ENCODE assay signal across 13 cellular contexts in the genomic region with DNA sequence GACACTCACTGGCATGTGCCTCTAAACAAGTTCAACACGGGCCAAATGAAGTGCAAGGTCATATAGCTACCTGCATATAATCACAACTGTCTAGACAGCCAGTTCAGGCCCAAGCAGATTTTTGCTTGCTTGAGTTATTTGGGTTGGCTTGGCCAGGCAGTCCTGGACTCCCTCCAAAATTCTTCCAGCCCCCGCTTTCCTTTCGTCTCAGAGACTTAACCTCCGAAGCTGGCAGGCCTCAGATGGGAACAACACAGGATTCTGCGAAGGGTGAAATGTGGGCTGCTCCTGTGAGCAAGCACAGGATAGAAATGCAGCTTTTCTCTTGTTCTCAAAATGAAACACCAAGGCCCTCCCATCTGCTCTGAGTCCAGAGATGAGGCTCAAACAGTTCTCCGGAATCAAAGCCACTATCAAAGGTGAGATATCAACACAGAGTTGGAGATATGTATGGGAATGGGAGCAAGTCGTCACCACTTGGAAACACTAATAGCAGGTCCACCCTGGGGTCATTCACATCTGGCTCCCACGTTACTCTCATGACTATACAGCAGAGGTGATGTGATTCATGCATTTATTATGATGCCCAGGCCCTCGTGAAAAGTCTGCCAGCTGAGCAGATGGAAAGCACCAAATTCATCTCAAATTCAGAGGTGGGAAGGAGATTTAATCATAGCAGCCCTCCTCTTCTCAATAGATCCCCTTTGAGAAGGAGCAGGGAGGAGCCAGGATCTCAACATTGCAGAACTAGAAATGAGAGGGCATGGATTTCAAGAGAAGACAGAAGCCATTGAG.
A peak's percentile ranks its signal among the peaks of the same experiment; 100 is the strongest.
DNase-seq lines count a peak whose midpoint lies in the region; ATAC-seq and TF ChIP-seq lines count a peak whose summit lies in the region.
"Had no signal": no experiment of that assay in that cellular context is flagged by ENCODE, and none has a peak within 500 bp of the region (broad histone marks: within the 10 kb centered on the region; RNA-seq: fewer than 3 reads in every experiment).

No MANE protein-coding gene starts in this region.

- no peaks in the 10 kb centered on the region for H3K4me1 ChIP-seq in hepatocyte (ENCODE audit: insufficient read depth)
- H3K4me1 ChIP-seq: BLaER1 treated with 17β-estradiol and CSF1 and Interleukin-3, amounts not matched to agents 10 nM and 100 nM; SJSA1 had no signal

- H3K79me2 ChIP-seq in hepatocyte, result no peaks in the 10 kb centered on the region

- no peak overlapping the region for H2AFZ ChIP-seq in hepatocyte

- H3K9me2 ChIP-seq in hepatocyte (replicated peaks; ENCODE audit: insufficient read depth), result no peaks in the 10 kb centered on the region

- H3K4me3 ChIP-seq in cardiac fibroblast (replicated peaks in 1 of 2; ENCODE audit: low read depth in 2 of 2, low read length in 2 of 2) (no peak overlapping the region), hepatocyte (no peak overlapping the region)
- H3K4me3 ChIP-seq: BLaER1 treated with 17β-estradiol and CSF1 and Interleukin-3, amounts not matched to agents 10 nM and 100 nM; sigmoid colon; SJSA1 had no signal

- no peak overlapping the region for H3K27ac ChIP-seq in hepatocyte
- H3K27ac ChIP-seq: BLaER1 treated with 17β-estradiol and CSF1 and Interleukin-3, amounts not matched to agents 10 nM and 100 nM; SJSA1 had no signal

- ATAC-seq in GM18873 (IDR thresholded peaks at IDR 0.05; ENCODE audit: low FRiP score, unreplicated experiment) (no peak), HG02610 (IDR thresholded peaks at IDR 0.05; ENCODE audit: unreplicated experiment) (no peak)

- H3K4me2 ChIP-seq in hepatocyte, result no peak overlapping the region
- H3K4me2 ChIP-seq: BLaER1 treated with 17β-estradiol and CSF1 and Interleukin-3, amounts not matched to agents 10 nM and 100 nM had no signal

- 70% methylated on average over 9 of the region's 9 CpGs for WGBS in hepatocyte (ENCODE audit: low lambda C conversion rate, missing lambda C conversion rate)

- no peaks in the 10 kb centered on the region for H3K36me3 ChIP-seq in hepatocyte (replicated peaks; ENCODE audit: insufficient read depth, low read depth)
- H3K36me3 ChIP-seq: BLaER1 treated with 17β-estradiol and CSF1 and Interleukin-3, amounts not matched to agents 10 nM and 100 nM; sigmoid colon; SJSA1 had no signal

- DNase-seq in EL (peak; percentile 31), cardiac fibroblast (ENCODE audit: low read depth in 2 of 2) (peak; percentile 81 to 92), hepatocyte (ENCODE audit: low spot score) (peak; percentile 12), renal cortical epithelial cell (ENCODE audit: low read depth) (peak; percentile 73), NCI-H2029 (lab: John Stamatoyannopoulos, UW) (no peak), DMS53 treated with DMSO at 0.1 percent for 48 hours (lab: John Stamatoyannopoulos, UW; ENCODE audit: unreplicated experiment) (no peak)
- DNase-seq: activated effector memory CD4-positive, alpha-beta T cell treated with Interleukin-2 at 50 U/mL for 16 hours; NCI-H524 treated with DMSO at 0.1 percent for 48 hours; sigmoid colon had no signal

- no peaks in the 10 kb centered on the region for H4K20me1 ChIP-seq in hepatocyte (ENCODE audit: insufficient read depth, poor library complexity, severe bottlenecking)
- H4K20me1 ChIP-seq: BLaER1 treated with 17β-estradiol and CSF1 and Interleukin-3, amounts not matched to agents 10 nM and 100 nM had no signal

- H3K27me3 ChIP-seq in hepatocyte, result no peaks in the 10 kb centered on the region
- H3K27me3 ChIP-seq: BLaER1 treated with 17β-estradiol and CSF1 and Interleukin-3, amounts not matched to agents 10 nM and 100 nM; sigmoid colon; SJSA1 had no signal

- TF ChIP-seq CTCF in cardiac fibroblast (IDR thresholded peaks at IDR 0.05; ENCODE audit: low read depth, low read length) (no peak), hepatocyte (IDR thresholded peaks at IDR 0.05; ENCODE audit: poor library complexity) (no peak)

- H3K9me3 ChIP-seq in hepatocyte (ENCODE audit: low read depth), result no peaks in the 10 kb centered on the region
- H3K9me3 ChIP-seq: BLaER1 treated with 17β-estradiol and CSF1 and Interleukin-3, amounts not matched to agents 10 nM and 100 nM; sigmoid colon; SJSA1 had no signal

Comparison
In these comparisons a context has a peak if more than half of its experiments do, and no peak if none do; other contexts are left out.
1. DNase-seq: peak in EL (single experiment), cardiac fibroblast (2 of 2), hepatocyte (single experiment) and renal cortical epithelial cell (single experiment); none in NCI-H2029 (single experiment) and DMS53 treated with DMSO at 0.1 percent for 48 hours (single experiment).